Comparison of ENCODE assay signal across 24 cellular contexts in the genomic region with DNA sequence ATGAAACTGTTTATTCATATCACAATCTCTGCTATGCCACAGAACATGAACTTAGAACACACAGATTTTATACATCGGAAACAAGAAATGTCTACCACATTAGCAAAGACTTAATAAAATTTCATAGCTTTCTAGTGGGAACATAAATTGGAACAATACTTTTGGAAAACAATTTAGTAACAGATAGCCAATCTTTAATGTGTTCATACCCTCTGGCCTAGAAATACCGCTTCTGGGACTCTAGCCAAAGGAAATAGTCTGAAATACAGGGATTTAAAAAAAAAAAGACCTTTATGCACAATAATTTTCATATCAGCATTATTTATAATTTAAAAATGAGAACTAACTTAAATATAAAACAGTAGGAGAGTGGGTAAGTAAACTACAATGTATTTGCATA.
A peak's percentile ranks its signal among the peaks of the same experiment; 100 is the strongest.
DNase-seq lines count a peak whose midpoint lies in the region; ATAC-seq, FAIRE-seq and TF ChIP-seq lines count a peak whose summit lies in the region.
"Had no signal": no experiment of that assay in that cellular context is flagged by ENCODE, and none has a peak within 500 bp of the region (broad histone marks: within the 10 kb centered on the region; RNA-seq: fewer than 3 reads in every experiment).

No MANE protein-coding gene starts in this region.

- no peaks in the 10 kb centered on the region for H4K20me1 ChIP-seq in osteoblast (ENCODE audit: insufficient read depth, low read length)

- in situ Hi-C loops in KBM-7 (cut with MboI; ENCODE audit: low pct_unique_long_range_greater_than_20kb, low sequenced_read_pairs) = no loop called here

- no peak for ATAC-seq in SK-N-SH treated with all-trans-retinoic acid at 6 μM for 48 hours
- ATAC-seq: HCT116, Panc1 had no signal

- H3K27me3 ChIP-seq in osteoblast (ENCODE audit: insufficient read depth, low read length) = no peaks in the 10 kb centered on the region

- H3K4me1 ChIP-seq in osteoblast (ENCODE audit: insufficient read depth, low read length) = peaks cover 63% of the 10 kb centered on the region

- H3K27ac ChIP-seq in osteoblast (ENCODE audit: low read depth, low read length) = peak overlapping the region; percentile 21

- H3K4me3 ChIP-seq in cardiac fibroblast (replicated peaks in 1 of 2; ENCODE audit: low read depth in 2 of 2, low read length in 2 of 2) (no peak overlapping the region), fibroblast of mammary gland (ENCODE audit: control insufficient read depth, low read depth, low read length) (no peak overlapping the region), osteoblast (ENCODE audit: insufficient read depth, low read length) (no peak overlapping the region)

- H3K79me2 ChIP-seq in osteoblast (ENCODE audit: insufficient read depth, low read length) = no peaks in the 10 kb centered on the region

- TF ChIP-seq CTCF in cardiac fibroblast (IDR thresholded peaks at IDR 0.05; ENCODE audit: low read depth, low read length) = no peak
- TF ChIP-seq CTCF in fibroblast of mammary gland (conservative IDR thresholded peaks at IDR 0.05; ENCODE audit: control insufficient read depth, insufficient read depth, low read depth, low read length) = no peak
- TF ChIP-seq CTCF in osteoblast (IDR thresholded peaks at IDR 0.05; ENCODE audit: extremely low read depth, low read depth, low read length) = no peak
- no peak for TF ChIP-seq CTCF in D721Med (IDR thresholded peaks at IDR 0.05; ENCODE audit: insufficient read depth, missing control alignments)

- peak; percentile 20 to 72 for DNase-seq in cardiac fibroblast (ENCODE audit: low read depth in 2 of 2)
- DNase-seq in fibroblast of mammary gland (ENCODE audit: low read depth) = peak; percentile 28
- DNase-seq in osteoblast (ENCODE audit: insufficient read length, low spot score, missing footprints) = no peak
- DNase-seq in mesenteric fat pad (ENCODE audit: low spot score) = no peak
- DNase-seq in D721Med (ENCODE audit: insufficient read length, low spot score) = no peak
- DNase-seq in kidney tubule cell (ENCODE audit: low spot score) = no peak
- no peak for DNase-seq in KBM-7
- DNase-seq: AML-193; C1 segment of cervical spinal cord; Calu3; CD8-positive, alpha-beta memory T cell; DMS53; GDM1; GOT3; NCI-H1105; NCI-H146; NCI-H2029; NCI-H345; NCI-H524; NCI-H774; NK-92 treated with Interleukin-12 subunit alpha and Interleukin-12 subunit beta, amount 100 ng/mL, for 24 hours had no signal

- H2AFZ ChIP-seq in osteoblast (ENCODE audit: low read length) = no peak overlapping the region

- no peak for FAIRE-seq in D721Med (lab: Jason Lieb, UNC)

- H3K9me3 ChIP-seq in osteoblast (ENCODE audit: low read depth, low read length) = no peaks in the 10 kb centered on the region

- no peaks in the 10 kb centered on the region for H3K36me3 ChIP-seq in osteoblast (ENCODE audit: insufficient read depth, low read length)

- peak overlapping the region; percentile 43 for H3K4me2 ChIP-seq in osteoblast (ENCODE audit: insufficient read depth, low read length)

TF ChIP-seq in SK-N-SH treated with all-trans-retinoic acid at 6 μM for 48 hours, 23 proteins besides CTCF, POLR2A, EP300 and RAD21:
- TF ChIP-seq, protein P1, sequence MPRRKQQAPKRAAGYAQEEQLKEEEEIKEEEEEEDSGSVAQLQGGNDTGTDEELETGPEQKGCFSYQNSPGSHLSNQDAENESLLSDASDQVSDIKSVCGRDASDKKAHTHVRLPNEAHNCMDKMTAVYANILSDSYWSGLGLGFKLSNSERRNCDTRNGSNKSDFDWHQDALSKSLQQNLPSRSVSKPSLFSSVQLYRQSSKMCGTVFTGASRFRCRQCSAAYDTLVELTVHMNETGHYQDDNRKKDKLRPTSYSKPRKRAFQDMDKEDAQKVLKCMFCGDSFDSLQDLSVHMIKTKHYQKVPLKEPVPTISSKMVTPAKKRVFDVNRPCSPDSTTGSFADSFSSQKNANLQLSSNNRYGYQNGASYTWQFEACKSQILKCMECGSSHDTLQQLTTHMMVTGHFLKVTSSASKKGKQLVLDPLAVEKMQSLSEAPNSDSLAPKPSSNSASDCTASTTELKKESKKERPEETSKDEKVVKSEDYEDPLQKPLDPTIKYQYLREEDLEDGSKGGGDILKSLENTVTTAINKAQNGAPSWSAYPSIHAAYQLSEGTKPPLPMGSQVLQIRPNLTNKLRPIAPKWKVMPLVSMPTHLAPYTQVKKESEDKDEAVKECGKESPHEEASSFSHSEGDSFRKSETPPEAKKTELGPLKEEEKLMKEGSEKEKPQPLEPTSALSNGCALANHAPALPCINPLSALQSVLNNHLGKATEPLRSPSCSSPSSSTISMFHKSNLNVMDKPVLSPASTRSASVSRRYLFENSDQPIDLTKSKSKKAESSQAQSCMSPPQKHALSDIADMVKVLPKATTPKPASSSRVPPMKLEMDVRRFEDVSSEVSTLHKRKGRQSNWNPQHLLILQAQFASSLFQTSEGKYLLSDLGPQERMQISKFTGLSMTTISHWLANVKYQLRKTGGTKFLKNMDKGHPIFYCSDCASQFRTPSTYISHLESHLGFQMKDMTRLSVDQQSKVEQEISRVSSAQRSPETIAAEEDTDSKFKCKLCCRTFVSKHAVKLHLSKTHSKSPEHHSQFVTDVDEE (CRISPR knock-in tag; IDR thresholded peaks at IDR 0.05) = peak; percentile 18; the same call in 1 of the 2 replicates
- TF ChIP-seq OSR1 (CRISPR knock-in tag; IDR thresholded peaks at IDR 0.05) = no peak
- TF ChIP-seq PPARA (CRISPR knock-in tag; IDR thresholded peaks at IDR 0.05; ENCODE audit: borderline replicate concordance) = no peak
- TF ChIP-seq, protein P2, sequence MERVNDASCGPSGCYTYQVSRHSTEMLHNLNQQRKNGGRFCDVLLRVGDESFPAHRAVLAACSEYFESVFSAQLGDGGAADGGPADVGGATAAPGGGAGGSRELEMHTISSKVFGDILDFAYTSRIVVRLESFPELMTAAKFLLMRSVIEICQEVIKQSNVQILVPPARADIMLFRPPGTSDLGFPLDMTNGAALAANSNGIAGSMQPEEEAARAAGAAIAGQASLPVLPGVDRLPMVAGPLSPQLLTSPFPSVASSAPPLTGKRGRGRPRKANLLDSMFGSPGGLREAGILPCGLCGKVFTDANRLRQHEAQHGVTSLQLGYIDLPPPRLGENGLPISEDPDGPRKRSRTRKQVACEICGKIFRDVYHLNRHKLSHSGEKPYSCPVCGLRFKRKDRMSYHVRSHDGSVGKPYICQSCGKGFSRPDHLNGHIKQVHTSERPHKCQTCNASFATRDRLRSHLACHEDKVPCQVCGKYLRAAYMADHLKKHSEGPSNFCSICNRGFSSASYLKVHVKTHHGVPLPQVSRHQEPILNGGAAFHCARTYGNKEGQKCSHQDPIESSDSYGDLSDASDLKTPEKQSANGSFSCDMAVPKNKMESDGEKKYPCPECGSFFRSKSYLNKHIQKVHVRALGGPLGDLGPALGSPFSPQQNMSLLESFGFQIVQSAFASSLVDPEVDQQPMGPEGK (CRISPR knock-in tag; IDR thresholded peaks at IDR 0.05; ENCODE audit: borderline replicate concordance) = no peak
- TF ChIP-seq TOX (CRISPR knock-in tag; IDR thresholded peaks at IDR 0.05; ENCODE audit: borderline replicate concordance) = no peak
- no peak for TF ChIP-seq RARB (CRISPR knock-in tag; IDR thresholded peaks at IDR 0.05)
- peak; percentile 65; the same call in 1 of the 2 replicates for TF ChIP-seq TCF4 (CRISPR knock-in tag; IDR thresholded peaks at IDR 0.05; ENCODE audit: borderline replicate concordance)
- TF ChIP-seq ISL1 (CRISPR knock-in tag; IDR thresholded peaks at IDR 0.05) = peak; percentile 69

Comparison
In these comparisons a context has a peak if more than half of its experiments do, and no peak if none do; other contexts are left out.
1. DNase-seq: peak in cardiac fibroblast (2 of 2) and fibroblast of mammary gland (single experiment); none in osteoblast (single experiment), mesenteric fat pad (single experiment), D721Med (single experiment), kidney tubule cell (single experiment) and KBM-7 (single experiment).